ENCODE assay signal across 11 cellular contexts in genomic region chr9:136107953-136108647, GRCh38. TPM values are rescaled to one million over a fixed set of nuclear protein-coding genes. Genes with fewer than 3 reads are reported as not detected.
A peak's percentile ranks its signal among the peaks of the same experiment; 100 is the strongest.
DNase-seq lines count a peak whose midpoint lies in the region; ATAC-seq, FAIRE-seq and TF ChIP-seq lines count a peak whose summit lies in the region.
"Had no signal": no experiment of that assay in that cellular context is flagged by ENCODE, and none has a peak within 500 bp of the region (broad histone marks: within the 10 kb centered on the region; RNA-seq: fewer than 3 reads in every experiment).

No MANE protein-coding gene starts in this region.

- peaks cover 42 to 56% of the 10 kb centered on the region in 2 donors for H3K4me1 ChIP-seq in gastrocnemius medialis

- TF ChIP-seq CTCF in bronchial epithelial cell (IDR thresholded peaks at IDR 0.05; ENCODE audit: insufficient read depth, low read length, severe bottlenecking) (no peak), gastrocnemius medialis (IDR thresholded peaks at IDR 0.05 in 4 of 5, conservative IDR thresholded peaks at IDR 0.05 in 1 of 5) (no peak)

- intact Hi-C loops in gastrocnemius medialis (cut with DNase I; ENCODE audit: low total_unique reads): loop anchor here (2.0 kb wide), 1 partner anchor 13 kb away; the partner anchor contains the start of gene NACC2

- H3K4me3 ChIP-seq in bronchial epithelial cell (ENCODE audit: low read depth, low read length) (no peak overlapping the region), gastrocnemius medialis (no peak overlapping the region)

- no peak for FAIRE-seq in bronchial epithelial cell (lab: Jason Lieb, UNC)
- FAIRE-seq: endometrium had no signal

- no peaks in the 10 kb centered on the region for H3K9me3 ChIP-seq in gastrocnemius medialis

- H3K36me3 ChIP-seq in bronchial epithelial cell (ENCODE audit: control insufficient read depth, insufficient read depth, low read length) (no peaks in the 10 kb centered on the region), gastrocnemius medialis (no peaks in the 10 kb centered on the region)

- ATAC-seq in gastrocnemius medialis: no peak
- ATAC-seq in GM21619 (IDR thresholded peaks at IDR 0.05; ENCODE audit: unreplicated experiment): no peak

- DNase-seq in NCI-H1417 (lab: John Stamatoyannopoulos, UW) (peak; percentile 40 to 87 (median 62)), NCI-H1417 treated with DMSO at 0.1 percent for 48 hours (lab: John Stamatoyannopoulos, UW) (no peak), NCI-H2196 treated with DMSO at 0.1 percent for 48 hours (lab: John Stamatoyannopoulos, UW; ENCODE audit: unreplicated experiment) (peak; percentile 53), bronchial epithelial cell (ENCODE audit: low read depth) (peak; percentile 92), gastrocnemius medialis (peak in 1 of 2 donors; percentile 43), HUDEP-2 (lab: John Stamatoyannopoulos, UW; ENCODE audit: unreplicated experiment in 76 of 76) (no peak), HCEC 1CT (no peak)
- DNase-seq: activated CD4-positive, alpha-beta T cell treated with anti-CD3 and anti-CD28 coated beads for 1 hour; KBM-7 had no signal

- TF ChIP-seq POLR2A in gastrocnemius medialis (IDR thresholded peaks at IDR 0.05): no peak

- in situ Hi-C loops in gastrocnemius medialis (cut with MboI; ENCODE audit: low sequenced_read_pairs in 4 of 4): no loop called here

- H3K27me3 ChIP-seq in bronchial epithelial cell (ENCODE audit: control insufficient read depth, insufficient read depth, low read length): no peaks in the 10 kb centered on the region
- no peaks in the 10 kb centered on the region for H3K27me3 ChIP-seq in gastrocnemius medialis

- peak overlapping the region in 3 of 4 donors; percentile 72 to 84 (median 75) for H3K27ac ChIP-seq in gastrocnemius medialis

RNA-seq across cellular contexts. Expression of gene TMEM250, which starts 10.6 kb away (rescaled TPM):
- total RNA-seq in bronchial epithelial cell (67.9 and 78.2 TPM in 2 replicates), gastrocnemius medialis (10 to 100 TPM; 25.7 to 46.9 (median 41.5) TPM)

RNA-seq across cellular contexts. Expression of gene NACC2, which starts 13.0 kb away (rescaled TPM):
- total RNA-seq in bronchial epithelial cell (7.6 and 14.0 TPM in 2 replicates), gastrocnemius medialis (10 to 100 TPM; 26.0 to 51.7 (median 43.5) TPM)

Comparison
In these comparisons a context has a peak if more than half of its experiments do, and no peak if none do; other contexts are left out.
1. DNase-seq: peak in NCI-H1417 (3 of 3), NCI-H2196 treated with DMSO at 0.1 percent for 48 hours (single experiment) and bronchial epithelial cell (single experiment); none in NCI-H1417 treated with DMSO at 0.1 percent for 48 hours (single experiment), HUDEP-2 (0 of 76) and HCEC 1CT (single experiment).